Comparison of ENCODE assay signal across 8 cellular contexts in the genomic region with DNA sequence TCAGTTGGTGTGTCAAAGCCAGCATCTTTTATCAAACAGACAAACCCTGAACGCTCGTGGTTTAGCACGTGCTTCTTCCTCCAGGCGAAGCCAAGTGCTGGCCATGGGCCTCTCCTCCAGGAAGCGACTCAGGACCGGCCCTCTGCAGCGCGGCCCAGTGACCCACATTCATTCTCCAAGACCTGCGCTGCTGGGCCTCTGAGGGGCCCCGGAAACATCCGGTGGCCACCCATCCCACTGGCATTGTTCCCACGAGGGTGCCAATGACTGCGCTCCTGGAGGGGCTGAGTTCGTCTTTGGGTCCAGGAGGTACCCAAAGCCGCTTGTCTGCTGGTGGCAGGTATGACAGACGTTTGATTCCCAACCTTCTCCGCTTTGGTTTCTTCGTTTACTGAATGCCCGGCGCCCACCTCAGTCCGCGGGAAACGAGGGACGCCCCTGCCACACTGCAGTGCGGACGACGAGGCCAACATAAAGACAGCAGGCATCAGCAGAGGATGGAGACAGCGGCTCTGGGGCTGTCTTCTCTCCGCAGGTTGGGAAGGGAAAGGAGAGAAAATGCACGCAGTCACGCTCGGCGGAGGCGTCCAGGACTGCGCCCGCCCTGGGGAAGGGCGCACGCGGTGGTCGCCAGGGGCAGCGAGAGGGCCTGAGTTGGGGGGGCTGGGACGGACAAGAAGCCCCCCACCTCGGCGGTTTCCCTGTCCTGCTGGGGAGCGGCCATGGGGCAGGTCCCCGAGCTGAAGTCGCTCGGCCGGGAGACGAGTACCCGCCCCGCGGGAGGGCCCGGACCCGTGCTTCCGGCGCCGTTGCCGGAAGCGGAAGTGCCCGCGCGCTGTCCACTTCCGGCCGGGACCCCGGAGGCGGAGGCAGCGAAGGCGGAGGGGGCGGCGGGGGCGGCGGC. TPM values are rescaled to one million over a fixed set of nuclear protein-coding genes. Genes with fewer than 3 reads are reported as not detected.
A peak's percentile ranks its signal among the peaks of the same experiment; 100 is the strongest.
DNase-seq lines count a peak whose midpoint lies in the region; ATAC-seq and TF ChIP-seq lines count a peak whose summit lies in the region.

Gene EXOC3 (plus strand): TSS at position 842 of the 904 bp plus-strand sequence. CDS start 3,030 bp downstream, outside the sequence.

- peak within 1 kb of the TSS; percentile 49 for H4K91ac ChIP-seq in neuronal stem cell (ENCODE audit: low read depth, low read length, poor library complexity)

- H3K79me1 ChIP-seq in neuronal stem cell (ENCODE audit: low read depth, low read length), result peaks cover 12% of the 10 kb centered on the region

- TF ChIP-seq CTCF in DOHH2 (IDR thresholded peaks at IDR 0.05; ENCODE audit: low read depth, low read length, poor library complexity, severe bottlenecking) (no peak), foreskin keratinocyte (conservative IDR thresholded peaks at IDR 0.05) (no peak)

- peak within 1 kb of the TSS; percentile 63 for H3K14ac ChIP-seq in neuronal stem cell (ENCODE audit: low read length)

- in situ Hi-C loops in KBM-7 (cut with MboI; ENCODE audit: low pct_unique_long_range_greater_than_20kb, low sequenced_read_pairs), result no loop called here

- H3K27ac ChIP-seq in DOHH2 (ENCODE audit: low read depth, low read length) (peak within 1 kb of the TSS; percentile 59), foreskin keratinocyte (peak within 1 kb of the TSS; percentile 15), neuronal stem cell (replicated peaks; ENCODE audit: low read length) (no peak within 1 kb of the TSS), subcutaneous abdominal adipose tissue (ENCODE audit: low read depth, low read length) (peak within 1 kb of the TSS; percentile 69)

- H3K36me3 ChIP-seq in DOHH2 (ENCODE audit: control insufficient read depth, low read length), result peaks cover 33% of the 10 kb centered on the region
- peaks cover 5 to 19% of the 10 kb centered on the region in 2 donors for H3K36me3 ChIP-seq in neuronal stem cell (replicated peaks in 1 of 2; ENCODE audit: control insufficient read depth in 2 of 2, insufficient read depth in 2 of 2, low read length in 2 of 2)
- H3K36me3 ChIP-seq in subcutaneous abdominal adipose tissue (ENCODE audit: control insufficient read depth in 5 of 5, insufficient read depth in 5 of 5, low read length in 5 of 5), result peaks cover 0 to 17% (median 15%) of the 10 kb centered on the region in 5 donors

- H3K9ac ChIP-seq in neuronal stem cell (ENCODE audit: low read depth, low read length, poor library complexity) (peak within 1 kb of the TSS; percentile 98), subcutaneous abdominal adipose tissue (ENCODE audit: low read length in 5 of 5) (peak within 1 kb of the TSS; percentile 90 to 99 (median 96))

- peak within 1 kb of the TSS; percentile 89 for H3K4me2 ChIP-seq in DOHH2 (ENCODE audit: low read length)
- H3K4me2 ChIP-seq in neuronal stem cell (ENCODE audit: insufficient read depth, low read length, poor library complexity, severe bottlenecking), result peak within 1 kb of the TSS; percentile 95

- H3K79me2 ChIP-seq in DOHH2 (ENCODE audit: control insufficient read depth, low read length), result peaks cover 54% of the 10 kb centered on the region

- peak within 1 kb of the TSS; percentile 93 for H3K4me3 ChIP-seq in DOHH2 (ENCODE audit: low read length)
- peak within 1 kb of the TSS; percentile 83 to 98 for H3K4me3 ChIP-seq in neuronal stem cell (ENCODE audit: low read length in 2 of 2)
- H3K4me3 ChIP-seq in subcutaneous abdominal adipose tissue (ENCODE audit: low read depth in 1 of 5, low read length in 5 of 5), result peak within 1 kb of the TSS; percentile 94 to 100 (median 97)

- H2BK5ac ChIP-seq in neuronal stem cell (ENCODE audit: low read length), result peak within 1 kb of the TSS; percentile 62

- peak within 1 kb of the TSS; percentile 85 for H3K18ac ChIP-seq in neuronal stem cell (ENCODE audit: low read length)

- H2AK5ac ChIP-seq in neuronal stem cell (ENCODE audit: low read depth, low read length), result peak within 1 kb of the TSS; percentile 91

- H3K9me3 ChIP-seq in DOHH2 (ENCODE audit: control insufficient read depth, insufficient read depth, low read length), result no peaks in the 10 kb centered on the region
- H3K9me3 ChIP-seq in neuronal stem cell (replicated peaks in 1 of 2; ENCODE audit: control insufficient read depth in 2 of 2, insufficient read depth in 1 of 2, low read depth in 1 of 2, low read length in 2 of 2), result peaks cover 0 to 3% of the 10 kb centered on the region in 2 donors
- no peaks in the 10 kb centered on the region for H3K9me3 ChIP-seq in subcutaneous abdominal adipose tissue (ENCODE audit: control insufficient read depth in 5 of 5, low read length in 5 of 5)

- ATAC-seq in GM21717 (IDR thresholded peaks at IDR 0.05; ENCODE audit: unreplicated experiment) (peak; percentile 72), foreskin keratinocyte (peak; percentile 82)

- DNase-seq in KBM-7, result peak; percentile 73
- DNase-seq in SIG-M5 treated with dmso at 0.1 percent for 504 hours (lab: John Stamatoyannopoulos, UW; ENCODE audit: unreplicated experiment), result peak; percentile 67
- peak; percentile 73 for DNase-seq in activated gamma-delta T cell treated with Interleukin-2 at 50 U/mL for 16 hours
- peak in 1 of 2 donors; percentile 38 for DNase-seq in foreskin keratinocyte
- DNase-seq in neuronal stem cell (ENCODE audit: low spot score), result peak; percentile 63

- H2BK15ac ChIP-seq in neuronal stem cell (ENCODE audit: low read length), result no peak within 1 kb of the TSS

- peak within 1 kb of the TSS; percentile 93 for H3K4ac ChIP-seq in neuronal stem cell (ENCODE audit: low read length)

- H4K8ac ChIP-seq in neuronal stem cell (ENCODE audit: low read depth, low read length), result peak within 1 kb of the TSS; percentile 72

- no peaks in the 10 kb centered on the region for H3K9me2 ChIP-seq in DOHH2 (replicated peaks; ENCODE audit: control insufficient read depth, low read length)

- no peak within 1 kb of the TSS for H2BK12ac ChIP-seq in neuronal stem cell (ENCODE audit: low read length)

- peaks cover 15% of the 10 kb centered on the region for H3F3A ChIP-seq in DOHH2 (ENCODE audit: control insufficient read depth, insufficient read depth)

- H4K20me1 ChIP-seq in DOHH2 (ENCODE audit: control insufficient read depth, insufficient read depth, low read depth, low read length), result no peaks in the 10 kb centered on the region

- H3K27me3 ChIP-seq in DOHH2 (ENCODE audit: control insufficient read depth, low read length) (no peaks in the 10 kb centered on the region), foreskin keratinocyte (no peaks in the 10 kb centered on the region), neuronal stem cell (ENCODE audit: control insufficient read depth in 3 of 3, insufficient read depth in 3 of 3, low read depth in 1 of 3, low read length in 3 of 3) (no peaks in the 10 kb centered on the region), subcutaneous abdominal adipose tissue (ENCODE audit: control insufficient read depth in 5 of 5, insufficient read depth in 4 of 5, low read length in 5 of 5) (peaks cover 1 to 7% (median 5%) of the 10 kb centered on the region in 5 donors)

- WGBS in neuronal stem cell (ENCODE audit: extremely low coverage in 2 of 2, insufficient read length in 2 of 2, insufficient replicate concordance in 1 of 2), 2 donors, result no CpG with 5 or more reads among the region's 73 CpGs

- peak within 1 kb of the TSS; percentile 37 for H3K23ac ChIP-seq in neuronal stem cell (ENCODE audit: low read depth, low read length, poor library complexity)

- H2AFZ ChIP-seq in neuronal stem cell (ENCODE audit: low read length), result peak within 1 kb of the TSS; percentile 91

- H3K4me1 ChIP-seq in DOHH2 (ENCODE audit: control insufficient read depth, low read length) (peaks cover 59% of the 10 kb centered on the region), foreskin keratinocyte (peaks cover 6% of the 10 kb centered on the region), neuronal stem cell (ENCODE audit: control insufficient read depth in 2 of 2, insufficient read depth in 1 of 2, low read depth in 1 of 2, low read length in 2 of 2) (peaks cover 14 to 35% of the 10 kb centered on the region in 2 donors), subcutaneous abdominal adipose tissue (ENCODE audit: control insufficient read depth in 5 of 5, insufficient read depth in 5 of 5, low read length in 5 of 5) (peaks cover 4 to 26% (median 24%) of the 10 kb centered on the region in 5 donors)

- H2BK120ac ChIP-seq in neuronal stem cell (ENCODE audit: low read depth, low read length), result no peak within 1 kb of the TSS

RNA-seq across cellular contexts. Expression of gene EXOC3, which starts in this region (rescaled TPM):
- total RNA-seq in foreskin keratinocyte, result 22.0 and 23.1 TPM in 2 replicates
- polyA plus RNA-seq in foreskin keratinocyte, result 15.3 and 16.1 TPM in 2 replicates
- 18.9 TPM for polyA plus RNA-seq in neuronal stem cell (2013, experiment 1 of 2)
- 18.7 TPM for polyA plus RNA-seq in neuronal stem cell (2013, experiment 2 of 2)
